In genomic region chr13:44435142-44435982, GRCh38 we compare ENCODE assay signal across 8 cellular contexts.
DNase-seq lines count a peak whose midpoint lies in the region; ATAC-seq and TF ChIP-seq lines count a peak whose summit lies in the region.

No MANE protein-coding gene starts in this region.

- H3K4me1 Mint-ChIP-seq in CD4-positive, CD25-positive, alpha-beta regulatory T cell: peaks cover 12 to 33% (median 27%) of the 10 kb centered on the region in 4 donors
- peaks cover 23% of the 10 kb centered on the region for H3K4me1 Mint-ChIP-seq in activated T-cell treated with anti-CD3 and anti-CD28 coated beads, Interleukin-2, amount 50 U/mL, for 4 hours (ENCODE audit: low read depth)

- TF ChIP-seq CTCF in epithelial cell of proximal tubule (conservative IDR thresholded peaks at IDR 0.05; ENCODE audit: low read depth, low read length): no peak

- H3K9me3 Mint-ChIP-seq in CD4-positive, CD25-positive, alpha-beta regulatory T cell: no peaks in the 10 kb centered on the region
- H3K9me3 Mint-ChIP-seq in activated T-cell treated with anti-CD3 and anti-CD28 coated beads, Interleukin-2, amount 50 U/mL, for 4 hours: no peaks in the 10 kb centered on the region

- peak overlapping the region; percentile 77 to 93 (median 86) for H3K4me3 Mint-ChIP-seq in CD4-positive, CD25-positive, alpha-beta regulatory T cell
- peak overlapping the region; percentile 83 for H3K4me3 Mint-ChIP-seq in activated T-cell treated with anti-CD3 and anti-CD28 coated beads, Interleukin-2, amount 50 U/mL, for 4 hours

- H3K27me3 Mint-ChIP-seq in CD4-positive, CD25-positive, alpha-beta regulatory T cell: peaks cover 34% of the 10 kb centered on the region
- peaks cover 12% of the 10 kb centered on the region for H3K27me3 Mint-ChIP-seq in activated T-cell treated with anti-CD3 and anti-CD28 coated beads, Interleukin-2, amount 50 U/mL, for 4 hours (ENCODE audit: low read depth)

- no peak overlapping the region for H3K27ac ChIP-seq in CD4-positive, CD25-positive, alpha-beta regulatory T cell (ENCODE audit: insufficient read depth, low read length, poor library complexity, severe bottlenecking)
- peak overlapping the region; percentile 88 for H3K27ac ChIP-seq in KOPT-K1 (ENCODE audit: low read depth, low read length, poor library complexity, severe bottlenecking)

- H3K9me3 ChIP-seq in CD4-positive, CD25-positive, alpha-beta regulatory T cell (ENCODE audit: control insufficient read depth in 2 of 2, low read length in 2 of 2): no peaks in the 10 kb centered on the region
- H3K9me3 ChIP-seq in KOPT-K1 (ENCODE audit: insufficient read depth, low read length, poor library complexity, severe bottlenecking): no peaks in the 10 kb centered on the region

- no peaks in the 10 kb centered on the region for H3K36me3 ChIP-seq in CD4-positive, CD25-positive, alpha-beta regulatory T cell (ENCODE audit: control insufficient read depth, insufficient read depth, low read length)
- peaks cover 25% of the 10 kb centered on the region for H3K36me3 ChIP-seq in KOPT-K1 (ENCODE audit: insufficient read depth, low read length)

- peak; percentile 75 to 90 (median 78) for DNase-seq in CD4-positive, CD25-positive, alpha-beta regulatory T cell
- DNase-seq in activated T-cell treated with anti-CD3 and anti-CD28 coated beads, Interleukin-2, amount 50 U/mL, for 4 hours: peak; percentile 84
- DNase-seq in epithelial cell of proximal tubule (ENCODE audit: low read depth) (peak; percentile 92), middle frontal gyrus (ENCODE audit: extremely low spot score, low spot score) (peak; percentile 83)
- peak; percentile 75 to 83 for DNase-seq in stimulated activated CD8-positive, alpha-beta memory T cell treated with anti-CD3 and anti-CD28 coated beads, Interleukin-15, amount 100 ng/mL, for 4 hours (ENCODE audit: low read depth in 2 of 2)

- ATAC-seq in CD4-positive, CD25-positive, alpha-beta regulatory T cell (ENCODE audit: low read depth in 2 of 2): peak; percentile 84 to 86
- peak; percentile 55 for ATAC-seq in GM21447 (IDR thresholded peaks at IDR 0.05; ENCODE audit: unreplicated experiment)
- ATAC-seq in activated T-cell treated with anti-CD3 and anti-CD28 coated beads, Interleukin-2, amount 50 U/mL, for 4 hours: peak; percentile 87 to 92

- peak overlapping the region; percentile 32 to 79 (median 75) for H3K27ac Mint-ChIP-seq in CD4-positive, CD25-positive, alpha-beta regulatory T cell

- peaks cover 16% of the 10 kb centered on the region for H3K27me3 ChIP-seq in CD4-positive, CD25-positive, alpha-beta regulatory T cell (ENCODE audit: control insufficient read depth, insufficient read depth, low read length)

- H3K4me1 ChIP-seq in CD4-positive, CD25-positive, alpha-beta regulatory T cell (ENCODE audit: control insufficient read depth, insufficient read depth, low read length, poor library complexity, severe bottlenecking): peaks cover 33% of the 10 kb centered on the region

- peaks cover 8% of the 10 kb centered on the region for H3K36me3 Mint-ChIP-seq in CD4-positive, CD25-positive, alpha-beta regulatory T cell
- peaks cover 4% of the 10 kb centered on the region for H3K36me3 Mint-ChIP-seq in activated T-cell treated with anti-CD3 and anti-CD28 coated beads, Interleukin-2, amount 50 U/mL, for 4 hours (ENCODE audit: insufficient read depth)

- H3K4me3 ChIP-seq in CD4-positive, CD25-positive, alpha-beta regulatory T cell (ENCODE audit: low read depth, low read length): peak overlapping the region; percentile 68
- peak overlapping the region; percentile 81 for H3K4me3 ChIP-seq in epithelial cell of proximal tubule (ENCODE audit: low read depth, low read length)

TF ChIP-seq in PFSK-1, 5 proteins besides CTCF, POLR2A, EP300 and RAD21:
- TF ChIP-seq, protein P1, sequence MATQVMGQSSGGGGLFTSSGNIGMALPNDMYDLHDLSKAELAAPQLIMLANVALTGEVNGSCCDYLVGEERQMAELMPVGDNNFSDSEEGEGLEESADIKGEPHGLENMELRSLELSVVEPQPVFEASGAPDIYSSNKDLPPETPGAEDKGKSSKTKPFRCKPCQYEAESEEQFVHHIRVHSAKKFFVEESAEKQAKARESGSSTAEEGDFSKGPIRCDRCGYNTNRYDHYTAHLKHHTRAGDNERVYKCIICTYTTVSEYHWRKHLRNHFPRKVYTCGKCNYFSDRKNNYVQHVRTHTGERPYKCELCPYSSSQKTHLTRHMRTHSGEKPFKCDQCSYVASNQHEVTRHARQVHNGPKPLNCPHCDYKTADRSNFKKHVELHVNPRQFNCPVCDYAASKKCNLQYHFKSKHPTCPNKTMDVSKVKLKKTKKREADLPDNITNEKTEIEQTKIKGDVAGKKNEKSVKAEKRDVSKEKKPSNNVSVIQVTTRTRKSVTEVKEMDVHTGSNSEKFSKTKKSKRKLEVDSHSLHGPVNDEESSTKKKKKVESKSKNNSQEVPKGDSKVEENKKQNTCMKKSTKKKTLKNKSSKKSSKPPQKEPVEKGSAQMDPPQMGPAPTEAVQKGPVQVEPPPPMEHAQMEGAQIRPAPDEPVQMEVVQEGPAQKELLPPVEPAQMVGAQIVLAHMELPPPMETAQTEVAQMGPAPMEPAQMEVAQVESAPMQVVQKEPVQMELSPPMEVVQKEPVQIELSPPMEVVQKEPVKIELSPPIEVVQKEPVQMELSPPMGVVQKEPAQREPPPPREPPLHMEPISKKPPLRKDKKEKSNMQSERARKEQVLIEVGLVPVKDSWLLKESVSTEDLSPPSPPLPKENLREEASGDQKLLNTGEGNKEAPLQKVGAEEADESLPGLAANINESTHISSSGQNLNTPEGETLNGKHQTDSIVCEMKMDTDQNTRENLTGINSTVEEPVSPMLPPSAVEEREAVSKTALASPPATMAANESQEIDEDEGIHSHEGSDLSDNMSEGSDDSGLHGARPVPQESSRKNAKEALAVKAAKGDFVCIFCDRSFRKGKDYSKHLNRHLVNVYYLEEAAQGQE (IDR thresholded peaks at IDR 0.05; ENCODE audit: insufficient read depth in 1 of 2, low read depth in 2 of 2, low read length in 2 of 2): no peak
- TF ChIP-seq SIN3A (IDR thresholded peaks at IDR 0.05; ENCODE audit: borderline replicate concordance, insufficient read depth, low read length) (0 out of 2 replicates have a peak, but pooled peaks have one; percentile 73), POLR2AphosphoS5 (IDR thresholded peaks at IDR 0.05; ENCODE audit: low read depth, low read length) (peak; percentile 53; the same call in 1 of the 2 replicates)
